ENCODE assay signal across 9 cellular contexts in genomic region chr11:8533332-8533731, GRCh38.
DNase-seq lines count a peak whose midpoint lies in the region; ATAC-seq lines count a peak whose summit lies in the region.
"Had no signal": no experiment of that assay in that cellular context is flagged by ENCODE, and none has a peak within 500 bp of the region (broad histone marks: within the 10 kb centered on the region; RNA-seq: fewer than 3 reads in every experiment).

No MANE protein-coding gene starts in this region.

- ATAC-seq in HG02588 (IDR thresholded peaks at IDR 0.05; ENCODE audit: unreplicated experiment): peak; percentile 66
- ATAC-seq in naive B cell (ENCODE audit: low read depth in 2 of 2): peak; percentile 89 to 92

- no peaks in the 10 kb centered on the region for H3K9me3 Mint-ChIP-seq in naive B cell
- H3K9me3 Mint-ChIP-seq in activated CD4-positive, alpha-beta memory T cell treated with anti-CD3 and anti-CD28 coated beads for 36 hours: no peaks in the 10 kb centered on the region

- CTCF ChIA-PET in activated CD4-positive, alpha-beta memory T cell treated with anti-CD3 and anti-CD28 coated beads for 36 hours (lab: Charles Lee): no interaction called here

- no peaks in the 10 kb centered on the region for H3K27me3 Mint-ChIP-seq in naive B cell
- H3K27me3 Mint-ChIP-seq in activated CD4-positive, alpha-beta memory T cell treated with anti-CD3 and anti-CD28 coated beads for 36 hours: peaks cover 6% of the 10 kb centered on the region

- peaks cover 33 to 59% (median 47%) of the 10 kb centered on the region in 3 donors for H3K4me1 Mint-ChIP-seq in naive B cell
- no peaks in the 10 kb centered on the region for H3K4me1 Mint-ChIP-seq in activated CD4-positive, alpha-beta memory T cell treated with anti-CD3 and anti-CD28 coated beads for 36 hours (ENCODE audit: low read depth)

- H3K36me3 Mint-ChIP-seq in naive B cell: peaks cover 0 to 6% of the 10 kb centered on the region in 2 donors
- H3K36me3 Mint-ChIP-seq in activated CD4-positive, alpha-beta memory T cell treated with anti-CD3 and anti-CD28 coated beads for 36 hours: no peaks in the 10 kb centered on the region

- H3K27ac Mint-ChIP-seq in naive B cell: peak overlapping the region; percentile 30 to 76 (median 64)
- H3K27ac Mint-ChIP-seq in activated CD4-positive, alpha-beta memory T cell treated with anti-CD3 and anti-CD28 coated beads for 36 hours: no peak overlapping the region

- H3K4me3 Mint-ChIP-seq in naive B cell: peak overlapping the region; percentile 23 to 82 (median 45)
- H3K4me3 Mint-ChIP-seq in activated CD4-positive, alpha-beta memory T cell treated with anti-CD3 and anti-CD28 coated beads for 36 hours: no peak overlapping the region

- POLR2A ChIA-PET in activated CD4-positive, alpha-beta memory T cell treated with anti-CD3 and anti-CD28 coated beads for 36 hours (lab: Charles Lee): no interaction called here

- intact Hi-C loops in activated CD4-positive, alpha-beta memory T cell treated with anti-CD3 and anti-CD28 coated beads for 36 hours (cut with micrococcal nuclease): no loop called here

- DNase-seq in NCI-H1436 (lab: John Stamatoyannopoulos, UW): peak; percentile 6
- no peak for DNase-seq in NCI-H1436 treated with DMSO at 0.1 percent for 48 hours (lab: John Stamatoyannopoulos, UW)
- DNase-seq in NAMALWA (ENCODE audit: low spot score): peak; percentile 62
- DNase-seq in naive B cell: peak; percentile 41
- no peak for DNase-seq in activated CD4-positive, alpha-beta memory T cell treated with anti-CD3 and anti-CD28 coated beads for 36 hours
- no peak for DNase-seq in HUDEP-2 (lab: John Stamatoyannopoulos, UW; ENCODE audit: unreplicated experiment in 76 of 76)
- DNase-seq in NK-92 (lab: John Stamatoyannopoulos, UW; ENCODE audit: unreplicated experiment): no peak
- DNase-seq: dorsolateral prefrontal cortex had no signal

Comparison
In these comparisons a context has a peak if more than half of its experiments do, and no peak if none do; other contexts are left out.
1. DNase-seq: peak in NCI-H1436 (single experiment), NAMALWA (single experiment) and naive B cell (single experiment); none in NCI-H1436 treated with DMSO at 0.1 percent for 48 hours (single experiment), activated CD4-positive, alpha-beta memory T cell treated with anti-CD3 and anti-CD28 coated beads for 36 hours (single experiment), HUDEP-2 (0 of 76) and NK-92 (single experiment).